1 cellular context compared by ENCODE assay signal in the genomic region with DNA sequence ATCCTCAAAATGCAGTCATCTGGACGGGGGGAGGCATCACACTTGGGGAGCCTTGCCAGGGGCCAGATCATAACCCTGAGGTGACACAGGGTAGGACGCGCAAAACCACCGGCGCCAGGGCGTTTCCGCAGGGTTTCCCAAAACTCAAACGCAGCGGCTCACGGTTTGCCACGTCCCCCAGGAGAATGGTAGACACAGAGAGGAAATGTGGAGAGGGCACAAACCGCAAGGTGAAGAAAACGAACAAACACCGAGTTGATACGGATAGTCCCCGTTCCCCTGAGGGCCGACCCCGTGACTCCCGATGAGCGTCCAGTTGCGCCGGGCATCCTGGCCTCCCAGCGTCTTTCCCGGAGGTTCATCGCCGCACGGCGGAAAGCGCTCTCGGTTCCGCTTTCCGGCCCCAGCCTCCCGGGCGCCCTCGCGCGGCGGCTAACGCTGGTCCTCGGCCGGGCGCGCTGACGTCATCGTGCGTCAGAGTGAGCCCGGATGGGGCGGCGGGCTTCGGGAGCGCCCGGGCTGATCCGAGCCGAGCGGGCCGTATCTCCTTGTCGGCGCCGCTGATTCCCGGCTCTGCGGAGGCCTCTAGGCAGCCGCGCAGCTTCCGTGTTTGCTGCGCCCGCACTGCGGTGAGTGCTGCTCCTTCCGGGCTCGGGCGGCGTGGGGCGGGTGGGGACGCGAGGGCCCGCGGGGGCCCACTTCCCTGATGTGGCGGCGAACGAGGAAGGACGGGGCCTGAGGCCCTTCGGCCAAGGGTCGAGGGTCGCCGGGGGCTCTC.
TF ChIP-seq lines count a peak whose summit lies in the region.

A gene (plus strand): TSS at position 467 of the 778 bp plus-strand sequence. CDS start 2,641 bp downstream, outside the sequence.

TF ChIP-seq in GM23338, 12 proteins besides CTCF, POLR2A, EP300 and RAD21 (continued from another document):
- TF ChIP-seq, protein P1, sequence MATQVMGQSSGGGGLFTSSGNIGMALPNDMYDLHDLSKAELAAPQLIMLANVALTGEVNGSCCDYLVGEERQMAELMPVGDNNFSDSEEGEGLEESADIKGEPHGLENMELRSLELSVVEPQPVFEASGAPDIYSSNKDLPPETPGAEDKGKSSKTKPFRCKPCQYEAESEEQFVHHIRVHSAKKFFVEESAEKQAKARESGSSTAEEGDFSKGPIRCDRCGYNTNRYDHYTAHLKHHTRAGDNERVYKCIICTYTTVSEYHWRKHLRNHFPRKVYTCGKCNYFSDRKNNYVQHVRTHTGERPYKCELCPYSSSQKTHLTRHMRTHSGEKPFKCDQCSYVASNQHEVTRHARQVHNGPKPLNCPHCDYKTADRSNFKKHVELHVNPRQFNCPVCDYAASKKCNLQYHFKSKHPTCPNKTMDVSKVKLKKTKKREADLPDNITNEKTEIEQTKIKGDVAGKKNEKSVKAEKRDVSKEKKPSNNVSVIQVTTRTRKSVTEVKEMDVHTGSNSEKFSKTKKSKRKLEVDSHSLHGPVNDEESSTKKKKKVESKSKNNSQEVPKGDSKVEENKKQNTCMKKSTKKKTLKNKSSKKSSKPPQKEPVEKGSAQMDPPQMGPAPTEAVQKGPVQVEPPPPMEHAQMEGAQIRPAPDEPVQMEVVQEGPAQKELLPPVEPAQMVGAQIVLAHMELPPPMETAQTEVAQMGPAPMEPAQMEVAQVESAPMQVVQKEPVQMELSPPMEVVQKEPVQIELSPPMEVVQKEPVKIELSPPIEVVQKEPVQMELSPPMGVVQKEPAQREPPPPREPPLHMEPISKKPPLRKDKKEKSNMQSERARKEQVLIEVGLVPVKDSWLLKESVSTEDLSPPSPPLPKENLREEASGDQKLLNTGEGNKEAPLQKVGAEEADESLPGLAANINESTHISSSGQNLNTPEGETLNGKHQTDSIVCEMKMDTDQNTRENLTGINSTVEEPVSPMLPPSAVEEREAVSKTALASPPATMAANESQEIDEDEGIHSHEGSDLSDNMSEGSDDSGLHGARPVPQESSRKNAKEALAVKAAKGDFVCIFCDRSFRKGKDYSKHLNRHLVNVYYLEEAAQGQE (IDR thresholded peaks at IDR 0.05; ENCODE audit: unreplicated experiment), result peak; percentile 3
TF ChIP-seq in GM23338: peak in this region for 3.
